1 cellular context compared by ENCODE assay signal in genomic region chr2:112301171-112301584, GRCh38.
TF ChIP-seq lines count a peak whose summit lies in the region.

No MANE protein-coding gene starts in this region.

TF ChIP-seq in HepG2, 621 proteins besides CTCF, POLR2A, EP300 and RAD21:
- TF ChIP-seq NFE2L2 (IDR thresholded peaks at IDR 0.05; ENCODE audit: low read length) (no peak), ZNF562 (CRISPR knock-in tag; IDR thresholded peaks at IDR 0.05; ENCODE audit: borderline replicate concordance) (no peak), PCBP2 (optimal IDR thresholded peaks at IDR 0.05; ENCODE audit: low read depth, low read length, poor library complexity, severe bottlenecking) (no peak), DMAP1 (CRISPR knock-in tag; IDR thresholded peaks at IDR 0.05) (no peak), USF2 (IDR thresholded peaks at IDR 0.05; ENCODE audit: low read depth, low read length) (no peak), USF2 (CRISPR knock-in tag; IDR thresholded peaks at IDR 0.05; ENCODE audit: borderline replicate concordance) (no peak), GTF3A (CRISPR knock-in tag; conservative IDR thresholded peaks at IDR 0.05) (no peak), SMAD9 (CRISPR knock-in tag; IDR thresholded peaks at IDR 0.05) (no peak), KIAA2018 (CRISPR knock-in tag; IDR thresholded peaks at IDR 0.05; ENCODE audit: borderline replicate concordance) (no peak), BCL6 (CRISPR knock-in tag; IDR thresholded peaks at IDR 0.05) (no peak), ARNTL (CRISPR knock-in tag; IDR thresholded peaks at IDR 0.05) (no peak), ZFP1 (CRISPR knock-in tag; IDR thresholded peaks at IDR 0.05) (no peak), ATRX (CRISPR knock-in tag; IDR thresholded peaks at IDR 0.05; ENCODE audit: borderline replicate concordance) (no peak), NR2C2 (CRISPR knock-in tag; IDR thresholded peaks at IDR 0.05; ENCODE audit: borderline replicate concordance) (no peak), GMEB1 (CRISPR knock-in tag; IDR thresholded peaks at IDR 0.05; ENCODE audit: borderline replicate concordance) (no peak), HNRNPLL (IDR thresholded peaks at IDR 0.05; ENCODE audit: low read depth, low read length, poor library complexity, severe bottlenecking) (no peak), HOXA5 (CRISPR knock-in tag; IDR thresholded peaks at IDR 0.05) (no peak), ISL2 (CRISPR knock-in tag; IDR thresholded peaks at IDR 0.05) (no peak), ZNF790 (CRISPR knock-in tag; IDR thresholded peaks at IDR 0.05; ENCODE audit: borderline replicate concordance) (no peak), TRAFD1 (CRISPR knock-in tag; IDR thresholded peaks at IDR 0.05; ENCODE audit: borderline replicate concordance) (no peak), ZMAT5 (CRISPR knock-in tag; IDR thresholded peaks at IDR 0.05; ENCODE audit: borderline replicate concordance, low read depth) (no peak)
TF ChIP-seq in HepG2: peak in this region for 0.
